Comparison of ENCODE assay signal across 35 cellular contexts in genomic region chr2:97974471-97974870, GRCh38.
"Had no signal": no experiment of that assay in that cellular context is flagged by ENCODE, and none has a peak within 500 bp of the region (broad histone marks: within the 10 kb centered on the region; RNA-seq: fewer than 3 reads in every experiment).

No MANE protein-coding gene starts in this region.

- H3K4me1 ChIP-seq: breast epithelium had no signal

- FAIRE-seq: astrocyte, bronchial epithelial cell had no signal

- ATAC-seq: activated naive CD4-positive, alpha-beta T cell treated with anti-CD3 and anti-CD28 coated beads, Interleukin-2, amount 50 U/mL, for 72 hours; activated naive CD8-positive, alpha-beta T cell treated with anti-CD3 and anti-CD28 coated beads, Interleukin-2, amount 50 U/mL, for 24 hours; activated T-cell treated with anti-CD3 and anti-CD28 coated beads, Interleukin-2, amount 50 U/mL, for 4 hours; activated T-cell treated with anti-CD3 and anti-CD28 coated beads, Interleukin-2, amount 50 U/mL, for 72 hours; activated T-helper 17 cell treated with anti-CD3 and anti-CD28 coated beads, Interleukin-2, amount 50 U/mL, for 72 hours; body of pancreas had no signal

- H3K36me3 ChIP-seq: adrenal gland, ascending aorta, brain microvascular endothelial cell, breast epithelium, cardiac muscle cell had no signal

- DNase-seq: activated effector memory CD4-positive, alpha-beta T cell treated with anti-CD3 and anti-CD28 coated beads, Interleukin-2, amount 50 U/mL, for 16 hours; activated effector memory CD4-positive, alpha-beta T cell treated with Interleukin-2 at 50 U/mL for 16 hours; activated gamma-delta T cell; activated gamma-delta T cell treated with Interleukin-2 at 50 U/mL for 16 hours; activated naive CD4-positive, alpha-beta T cell; activated naive CD4-positive, alpha-beta T cell treated with anti-CD3 and anti-CD28 coated beads for 36 hours; activated naive CD4-positive, alpha-beta T cell treated with anti-CD3 and anti-CD28 coated beads, Interleukin-2, amount 10 ng/mL, durations not matched to agents 7 days and 5 days; activated naive CD4-positive, alpha-beta T cell treated with anti-CD3 and anti-CD28 coated beads, Interleukin-2, amount 50 U/mL, for 16 hours; activated naive CD4-positive, alpha-beta T cell treated with Interleukin-2 at 50 U/mL for 16 hours; activated naive CD8-positive, alpha-beta T cell treated with anti-CD3 and anti-CD28 coated beads for 36 hours; activated naive CD8-positive, alpha-beta T cell treated with anti-CD3 and anti-CD28 coated beads, Interleukin-2, amount 10 ng/mL, durations not matched to agents 7 days and 5 days; activated naive CD8-positive, alpha-beta T cell treated with anti-CD3 and anti-CD28 coated beads, Interleukin-2, amount 50 U/mL, for 24 hours; activated T-cell treated with anti-CD3 and anti-CD28 coated beads for 4 hours; activated T-cell treated with anti-CD3 and anti-CD28 coated beads, Interleukin-2, amount 50 U/mL, for 1 hour; activated T-cell treated with anti-CD3 and anti-CD28 coated beads, Interleukin-2, amount 50 U/mL, for 24 hours; activated T-cell treated with anti-CD3 and anti-CD28 coated beads, Interleukin-2, amount 50 U/mL, for 4 hours; activated T-cell treated with anti-CD3 and anti-CD28 coated beads, Interleukin-2, amount 50 U/mL, for 48 hours; activated T-cell treated with anti-CD3 and anti-CD28 coated beads, Interleukin-2, amount 50 U/mL, for 72 hours; adrenal gland; amniotic stem cell; amygdala; anterior cingulate cortex; aorta; body of pancreas; brain microvascular endothelial cell; caudate nucleus; central memory CD4-positive, alpha-beta T cell; cerebellar nuclear complex had no signal

- H3K27ac ChIP-seq: adrenal gland, ascending aorta, body of pancreas, brain microvascular endothelial cell, breast epithelium, cardiac muscle cell had no signal

- H3K4me3 ChIP-seq: adrenal gland, ascending aorta, body of pancreas, breast epithelium, cardiac muscle cell had no signal

- H3K27me3 ChIP-seq: adrenal gland, ascending aorta, body of pancreas, brain microvascular endothelial cell, breast epithelium, cardiac muscle cell had no signal
